ENCODE assay signal across 8 cellular contexts in genomic region chr19:55600336-55601028, GRCh38. TPM values are rescaled to one million over a fixed set of nuclear protein-coding genes. Genes with fewer than 3 reads are reported as not detected.
DNase-seq lines count a peak whose midpoint lies in the region; ATAC-seq and TF ChIP-seq lines count a peak whose summit lies in the region.

No MANE protein-coding gene starts in this region.

- in situ Hi-C loops in KBM-7 (cut with MboI; ENCODE audit: low pct_unique_long_range_greater_than_20kb, low sequenced_read_pairs), result no loop called here

- H3K9me3 ChIP-seq in SJCRH30 (replicated peaks) (no peaks in the 10 kb centered on the region), mucosa of descending colon (no peaks in the 10 kb centered on the region), testis (no peaks in the 10 kb centered on the region)

- H3K27me3 ChIP-seq in SJCRH30 (no peaks in the 10 kb centered on the region), testis (no peaks in the 10 kb centered on the region)

- no peak for TF ChIP-seq POLR2A in testis (IDR thresholded peaks at IDR 0.05)

- H3K36me3 ChIP-seq in SJCRH30 (peaks cover 11% of the 10 kb centered on the region), mucosa of descending colon (ENCODE audit: low read depth) (no peaks in the 10 kb centered on the region), testis (ENCODE audit: low read depth, missing control alignments) (no peaks in the 10 kb centered on the region)

- no peak overlapping the region for H3K27ac ChIP-seq in SJCRH30
- H3K27ac ChIP-seq in testis, result peak overlapping the region; percentile 95 to 99

- intact Hi-C loops in mucosa of descending colon (cut with DNase I, micrococcal nuclease) (no loop called here), testis (cut with DNase I; ENCODE audit: low total_unique reads) (loop anchor here (10.0 kb wide), 1 partner anchor 86 kb away; no protein-coding TSS in a partner anchor)

- ATAC-seq in GM21390 (IDR thresholded peaks at IDR 0.05; ENCODE audit: unreplicated experiment) (peak; percentile 6), mucosa of descending colon (peak; percentile 1)

- WGBS in testis, 2 donors, result 2 to 3% methylated on average over 9 to 55 of the region's 67 CpGs

- no peak for TF ChIP-seq CTCF in mucosa of descending colon (IDR thresholded peaks at IDR 0.05)
- TF ChIP-seq CTCF in testis (IDR thresholded peaks at IDR 0.05), result no peak

- DNase-seq in DMS153 treated with DMSO at 0.1 percent for 48 hours (lab: John Stamatoyannopoulos, UW; ENCODE audit: unreplicated experiment) (peak; percentile 59), KBM-7 (peak; percentile 61), SJCRH30 (peak; percentile 89 to 91), dermis microvascular lymphatic vessel endothelial cell (ENCODE audit: low read depth in 2 of 2) (peak; percentile 28 to 74), mucosa of descending colon (peak in 1 of 3 donors; percentile 85), testis (peak; percentile 85), GF-D8 (lab: John Stamatoyannopoulos, UW) (no peak)

- H3K4me1 ChIP-seq in SJCRH30 (peaks cover 4% of the 10 kb centered on the region; the same call in 1 of the 2 replicates), mucosa of descending colon (ENCODE audit: low read depth) (peaks cover 24% of the 10 kb centered on the region), testis (peaks cover 7% of the 10 kb centered on the region)

- H3K4me3 ChIP-seq in SJCRH30, result peak overlapping the region; percentile 76
- peak overlapping the region; percentile 77 for H3K4me3 ChIP-seq in mucosa of descending colon
- peak overlapping the region; percentile 69 to 88 for H3K4me3 ChIP-seq in testis

RNA-seq across cellular contexts. Expression of gene ZNF524, which starts 0.4 kb away (rescaled TPM):
- 2.7 and 3.2 TPM in 2 replicates for total RNA-seq in SJCRH30 (2014; rRNA removed; shearing (Covaris generic))
- total RNA-seq in dermis microvascular lymphatic vessel endothelial cell (6.9 and 11.9 TPM in 2 replicates), mucosa of descending colon (10 to 100 TPM; 25.5 to 27.1 (median 26.5) TPM), testis (10 to 100 TPM; 25.0 to 29.4 TPM)
- 8.5 TPM for polyA plus RNA-seq in testis (ENCODE audit: insufficient read depth, low read depth, low replicate concordance)

RNA-seq across cellular contexts. Expression of gene FIZ1, which starts 1.2 kb away (rescaled TPM):
- 7.9 and 10.3 TPM in 2 replicates for total RNA-seq in SJCRH30 (2014; rRNA removed; shearing (Covaris generic))
- total RNA-seq in dermis microvascular lymphatic vessel endothelial cell, result 2.6 and 3.3 TPM in 2 replicates
- 10 to 100 TPM; 15.7 to 20.3 (median 20.0) TPM for total RNA-seq in mucosa of descending colon
- total RNA-seq in testis, result 10 to 100 TPM; 16.5 to 17.4 TPM
- polyA plus RNA-seq in testis (ENCODE audit: insufficient read depth, low read depth, low replicate concordance), result 8.5 TPM

RNA-seq across cellular contexts. Expression of gene ZNF865, which starts 5.0 kb away (rescaled TPM):
- total RNA-seq in SJCRH30 (2014; rRNA removed; shearing (Covaris generic)), result 1.7 and 2.0 TPM in 2 replicates
- total RNA-seq in dermis microvascular lymphatic vessel endothelial cell, result 0.39 and 1.5 TPM in 2 replicates
- total RNA-seq in mucosa of descending colon, result 10 to 100 TPM; 12.7 to 18.5 (median 13.2) TPM
- 10 to 100 TPM; 12.2 to 14.5 TPM for total RNA-seq in testis
- polyA plus RNA-seq in testis (ENCODE audit: insufficient read depth, low read depth, low replicate concordance), result 4.7 TPM

RNA-seq across cellular contexts. Expression of gene ZNF579, which starts 19.8 kb away (rescaled TPM):
- total RNA-seq in SJCRH30 (2014; rRNA removed; shearing (Covaris generic)), result 5.4 and 7.5 TPM in 2 replicates
- total RNA-seq in dermis microvascular lymphatic vessel endothelial cell (1.9 and 3.5 TPM in 2 replicates), mucosa of descending colon (10 to 100 TPM in 1 of 3 donors, 1 to 10 TPM in 2; 6.2 to 13.6 (median 7.2) TPM), testis (1 to 10 TPM; 4.0 to 7.2 TPM)
- polyA plus RNA-seq in testis (ENCODE audit: insufficient read depth, low read depth, low replicate concordance), result 4.3 TPM

RNA-seq across cellular contexts. Expression of gene ZNF784, which starts 23.9 kb away (rescaled TPM):
- total RNA-seq in SJCRH30 (2014; rRNA removed; shearing (Covaris generic)), result 2.7 and 3.1 TPM in 2 replicates
- total RNA-seq in dermis microvascular lymphatic vessel endothelial cell (3.3 and 4.9 TPM in 2 replicates), mucosa of descending colon (10 to 100 TPM in 2 of 3 donors, 1 to 10 TPM in 1; 8.7 to 13.8 (median 10.1) TPM), testis (10 to 100 TPM; 10.3 to 13.0 TPM)
- 6.6 TPM for polyA plus RNA-seq in testis (ENCODE audit: insufficient read depth, low read depth, low replicate concordance)
